14 cellular contexts compared by ENCODE assay signal in genomic region chr2:8580316-8581047, GRCh38.
DNase-seq lines count a peak whose midpoint lies in the region; ATAC-seq and TF ChIP-seq lines count a peak whose summit lies in the region.
"Had no signal": no experiment of that assay in that cellular context is flagged by ENCODE, and none has a peak within 500 bp of the region (broad histone marks: within the 10 kb centered on the region; RNA-seq: fewer than 3 reads in every experiment).

No MANE protein-coding gene starts in this region.

- H3K4me3 ChIP-seq in parathyroid adenoma (ENCODE audit: low read depth, low read length): peak overlapping the region; percentile 13
- H3K4me3 ChIP-seq: MG63 had no signal

- no peak for DNase-seq in activated CD4-positive, alpha-beta T cell treated with anti-CD3 and anti-CD28 coated beads, Interleukin-2, amount 10 ng/mL, durations not matched to agents 24 days and 14 days
- DNase-seq in activated CD4-positive, alpha-beta T cell treated with anti-CD3 and anti-CD28 coated beads, Interleukin-2, amount 50 U/mL, for 1 hour: no peak
- DNase-seq in chondrocyte (ENCODE audit: low spot score): peak; percentile 32
- no peak for DNase-seq in SHP77 treated with DMSO at 0.1 percent for 48 hours (lab: John Stamatoyannopoulos, UW)
- DNase-seq in endothelial cell (ENCODE audit: low spot score): no peak
- DNase-seq: CD4-positive, alpha-beta T cell; cerebellar nuclear complex; foreskin fibroblast; MG63; NCI-H187 treated with DMSO at 0.1 percent for 48 hours had no signal

- peak overlapping the region; percentile 93 for H3K27ac ChIP-seq in parathyroid adenoma

- peaks cover 39% of the 10 kb centered on the region for H3K4me1 Mint-ChIP-seq in activated CD4-positive, alpha-beta T cell treated with anti-CD3 and anti-CD28 coated beads, Interleukin-2, amount 10 ng/mL, durations not matched to agents 24 days and 14 days
- peaks cover 42 to 51% (median 46%) of the 10 kb centered on the region in 3 donors for H3K4me1 Mint-ChIP-seq in IgD-negative memory B cell
- peaks cover 4% of the 10 kb centered on the region for H3K4me1 Mint-ChIP-seq in chondrocyte (ENCODE audit: low read depth)
- H3K4me1 Mint-ChIP-seq in endothelial cell (ENCODE audit: unreplicated experiment): peaks cover 14% of the 10 kb centered on the region

- no peak overlapping the region for H3K9ac ChIP-seq in parathyroid adenoma

- H2AFZ ChIP-seq in parathyroid adenoma: peak overlapping the region; percentile 57

- peaks cover 3% of the 10 kb centered on the region for H3K27me3 Mint-ChIP-seq in activated CD4-positive, alpha-beta T cell treated with anti-CD3 and anti-CD28 coated beads, Interleukin-2, amount 10 ng/mL, durations not matched to agents 24 days and 14 days
- H3K27me3 Mint-ChIP-seq in IgD-negative memory B cell (peaks cover 16% of the 10 kb centered on the region), chondrocyte (ENCODE audit: low read depth) (peaks cover 14% of the 10 kb centered on the region), endothelial cell (ENCODE audit: unreplicated experiment) (peaks cover 10% of the 10 kb centered on the region)

- H3K4me3 Mint-ChIP-seq in activated CD4-positive, alpha-beta T cell treated with anti-CD3 and anti-CD28 coated beads, Interleukin-2, amount 10 ng/mL, durations not matched to agents 24 days and 14 days: no peak overlapping the region
- H3K4me3 Mint-ChIP-seq in IgD-negative memory B cell (peak overlapping the region in 1 of 4 donors; percentile 11), chondrocyte (ENCODE audit: unreplicated experiment) (no peak overlapping the region), endothelial cell (ENCODE audit: unreplicated experiment) (no peak overlapping the region)
- H3K4me3 Mint-ChIP-seq: CD4-positive, alpha-beta T cell had no signal

- ATAC-seq in HG02970 (IDR thresholded peaks at IDR 0.05; ENCODE audit: low FRiP score, unreplicated experiment): no peak
- ATAC-seq: sciatic nerve had no signal

- H3K9me3 ChIP-seq in parathyroid adenoma (ENCODE audit: control insufficient read depth, low read length): no peaks in the 10 kb centered on the region
- H3K9me3 ChIP-seq: MG63 had no signal

- H3K4me2 ChIP-seq in parathyroid adenoma (ENCODE audit: low read length): peak overlapping the region; percentile 73

- no peaks in the 10 kb centered on the region for H3K36me3 Mint-ChIP-seq in activated CD4-positive, alpha-beta T cell treated with anti-CD3 and anti-CD28 coated beads, Interleukin-2, amount 10 ng/mL, durations not matched to agents 24 days and 14 days (ENCODE audit: low read depth)
- H3K36me3 Mint-ChIP-seq in IgD-negative memory B cell: no peaks in the 10 kb centered on the region
- no peaks in the 10 kb centered on the region for H3K36me3 Mint-ChIP-seq in chondrocyte (ENCODE audit: low read depth)
- no peaks in the 10 kb centered on the region for H3K36me3 Mint-ChIP-seq in endothelial cell (ENCODE audit: low read depth, unreplicated experiment)

- intact Hi-C loops in activated CD4-positive, alpha-beta T cell treated with anti-CD3 and anti-CD28 coated beads, Interleukin-2, amount 10 ng/mL, durations not matched to agents 24 days and 14 days (cut with micrococcal nuclease): no loop called here

- peak overlapping the region; percentile 77 for H3K27ac Mint-ChIP-seq in activated CD4-positive, alpha-beta T cell treated with anti-CD3 and anti-CD28 coated beads, Interleukin-2, amount 10 ng/mL, durations not matched to agents 24 days and 14 days
- H3K27ac Mint-ChIP-seq in IgD-negative memory B cell (peak overlapping the region; percentile 58 to 81 (median 68)), chondrocyte (ENCODE audit: unreplicated experiment) (no peak overlapping the region), endothelial cell (ENCODE audit: unreplicated experiment) (no peak overlapping the region)
- H3K27ac Mint-ChIP-seq: CD4-positive, alpha-beta T cell had no signal

- no peaks in the 10 kb centered on the region for H3K9me3 Mint-ChIP-seq in activated CD4-positive, alpha-beta T cell treated with anti-CD3 and anti-CD28 coated beads, Interleukin-2, amount 10 ng/mL, durations not matched to agents 24 days and 14 days
- H3K9me3 Mint-ChIP-seq in IgD-negative memory B cell (peaks cover 0 to 3% (median 2%) of the 10 kb centered on the region in 3 donors), chondrocyte (ENCODE audit: low read depth) (no peaks in the 10 kb centered on the region), endothelial cell (ENCODE audit: unreplicated experiment) (no peaks in the 10 kb centered on the region)
- H3K9me3 Mint-ChIP-seq: CD4-positive, alpha-beta T cell had no signal

- peaks cover 37% of the 10 kb centered on the region for H3K79me2 ChIP-seq in parathyroid adenoma

- peaks cover 40% of the 10 kb centered on the region for H3K4me1 ChIP-seq in parathyroid adenoma

- no peaks in the 10 kb centered on the region for H3K27me3 ChIP-seq in parathyroid adenoma (ENCODE audit: control insufficient read depth, insufficient read depth, low read length)
- H3K27me3 ChIP-seq: MG63 had no signal

- TF ChIP-seq CTCF in chondrocyte (IDR thresholded peaks at IDR 0.05) (no peak), parathyroid adenoma (IDR thresholded peaks at IDR 0.05) (no peak), endothelial cell (IDR thresholded peaks at IDR 0.05; ENCODE audit: unreplicated experiment) (no peak)

- H3K36me3 ChIP-seq in parathyroid adenoma (ENCODE audit: control insufficient read depth, insufficient read depth, low read length): no peaks in the 10 kb centered on the region
- H3K36me3 ChIP-seq: MG63 had no signal

Comparison
In these comparisons a context has a peak if more than half of its experiments do, and no peak if none do; other contexts are left out.
1. H3K27ac Mint-ChIP-seq: peak in activated CD4-positive, alpha-beta T cell treated with anti-CD3 and anti-CD28 coated beads, Interleukin-2, amount 10 ng/mL, durations not matched to agents 24 days and 14 days (single experiment) and IgD-negative memory B cell (3 of 3); none in chondrocyte (single experiment) and endothelial cell (single experiment).